Comparison of ENCODE assay signal across 8 cellular contexts in the genomic region with DNA sequence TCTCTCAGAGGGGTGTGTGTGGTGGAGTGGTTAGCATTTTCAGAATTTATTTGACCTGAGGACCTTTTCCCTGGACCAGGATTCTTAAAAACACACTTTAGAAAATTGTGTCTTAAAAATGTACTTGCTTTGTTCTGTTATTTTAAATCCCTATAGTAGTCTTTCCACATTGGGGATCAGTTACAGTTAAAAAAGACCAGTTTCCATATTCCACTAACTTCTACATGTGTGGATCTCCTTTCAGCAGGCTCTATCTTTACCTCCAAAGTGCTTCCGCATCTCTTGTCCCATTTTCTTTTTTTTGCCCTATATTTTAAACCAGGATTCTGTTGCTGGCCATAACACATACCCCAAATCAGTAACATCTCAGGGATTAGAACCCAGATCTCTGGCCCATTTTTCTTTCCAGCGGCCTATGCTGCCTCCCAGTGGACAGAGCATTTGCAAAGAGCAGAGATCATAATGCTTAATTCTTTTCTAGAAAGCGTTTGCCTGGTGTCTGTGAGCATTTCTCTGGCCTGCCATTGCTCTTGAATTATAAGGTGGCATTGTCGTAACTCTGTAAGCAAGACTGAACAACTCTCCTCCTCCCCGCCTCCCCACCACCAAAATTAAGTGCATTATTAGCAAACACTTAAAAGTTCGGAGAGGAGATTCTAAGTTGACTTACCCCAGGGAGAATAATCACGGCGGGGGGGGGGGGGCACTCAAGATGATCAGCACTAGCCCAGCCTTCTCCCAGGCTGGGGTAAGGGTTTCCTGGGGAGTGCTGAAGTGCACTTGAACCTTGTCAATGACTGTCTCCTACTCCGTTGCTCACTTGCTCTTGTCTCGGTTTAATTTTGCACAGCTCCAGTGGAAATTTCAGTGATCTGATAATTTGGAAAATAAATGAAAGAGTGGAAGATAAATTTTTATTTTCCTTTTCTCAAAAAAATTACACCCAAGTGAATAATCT. TPM values are rescaled to one million over a fixed set of nuclear protein-coding genes. Genes with fewer than 3 reads are reported as not detected.
DNase-seq lines count a peak whose midpoint lies in the region; ATAC-seq and TF ChIP-seq lines count a peak whose summit lies in the region.

No MANE protein-coding gene starts in this region.

- no peak overlapping the region for H3K4me3 ChIP-seq in right atrium auricular region
- H3K4me3 ChIP-seq in RWPE2 (ENCODE audit: severe bottlenecking): no peak overlapping the region

- ATAC-seq in left cardiac atrium: no peak
- ATAC-seq in RWPE2 (ENCODE audit: low read depth): no peak
- ATAC-seq in GM21381 (IDR thresholded peaks at IDR 0.05; ENCODE audit: unreplicated experiment): no peak
- no peak for ATAC-seq in GM18873 (IDR thresholded peaks at IDR 0.05; ENCODE audit: low FRiP score, unreplicated experiment)
- ATAC-seq in stimulated activated naive B cell treated with anti-CD40 and anti-IgM and Interleukin-4, amounts not matched to agents 10 μg/mL and 1 μg/mL and 100 μg/mL, for 72 hours (replicated peaks): no peak

- intact Hi-C loops in left cardiac atrium (cut with DNase I): loop anchor here (5.0 to 10.0 kb wide), 2 partner anchors 56 to 167 kb away; no protein-coding TSS in a partner anchor

- no peaks in the 10 kb centered on the region for H3K27me3 ChIP-seq in right atrium auricular region
- no peaks in the 10 kb centered on the region for H3K27me3 ChIP-seq in RWPE2 (ENCODE audit: insufficient read depth, poor library complexity, severe bottlenecking)

- H3K27me3 Mint-ChIP-seq in stimulated activated naive B cell treated with anti-CD40 and anti-IgM and Interleukin-4, amounts not matched to agents 10 μg/mL and 1 μg/mL and 100 μg/mL, for 72 hours: no peaks in the 10 kb centered on the region

- DNase-seq in right atrium auricular region (ENCODE audit: low spot score) (no peak), left cardiac atrium (no peak), RWPE2 (ENCODE audit: low spot score) (no peak), iPS DF 4.7 (ENCODE audit: extremely low read depth, low spot score) (peak; percentile 28), iPS-NIHi11 (ENCODE audit: low spot score) (no peak)
- no peak for DNase-seq in stimulated activated naive B cell treated with anti-CD40 and anti-IgM and Interleukin-4, amounts not matched to agents 10 μg/mL and 1 μg/mL and 100 μg/mL, for 72 hours

- TF ChIP-seq CTCF in right atrium auricular region (IDR thresholded peaks at IDR 0.05) (peak; percentile 34 to 65), RWPE2 (IDR thresholded peaks at IDR 0.05; ENCODE audit: poor library complexity, severe bottlenecking) (peak; percentile 57)

- H3K9me3 Mint-ChIP-seq in stimulated activated naive B cell treated with anti-CD40 and anti-IgM and Interleukin-4, amounts not matched to agents 10 μg/mL and 1 μg/mL and 100 μg/mL, for 72 hours: no peaks in the 10 kb centered on the region

- no peak overlapping the region for H3K4me3 Mint-ChIP-seq in stimulated activated naive B cell treated with anti-CD40 and anti-IgM and Interleukin-4, amounts not matched to agents 10 μg/mL and 1 μg/mL and 100 μg/mL, for 72 hours

- H3K9me3 ChIP-seq in right atrium auricular region: no peaks in the 10 kb centered on the region
- H3K9me3 ChIP-seq in RWPE2 (ENCODE audit: severe bottlenecking): no peaks in the 10 kb centered on the region

- H3K36me3 Mint-ChIP-seq in stimulated activated naive B cell treated with anti-CD40 and anti-IgM and Interleukin-4, amounts not matched to agents 10 μg/mL and 1 μg/mL and 100 μg/mL, for 72 hours: no peaks in the 10 kb centered on the region

- peak overlapping the region in 1 of 2 donors; percentile 91 for H3K27ac ChIP-seq in right atrium auricular region
- no peak overlapping the region for H3K27ac ChIP-seq in RWPE2 (ENCODE audit: poor library complexity, severe bottlenecking)

- H3K36me3 ChIP-seq in right atrium auricular region (no peaks in the 10 kb centered on the region), RWPE2 (ENCODE audit: low read depth) (no peaks in the 10 kb centered on the region)

- H3K4me1 ChIP-seq in right atrium auricular region (peaks cover 0 to 79% of the 10 kb centered on the region in 2 donors), RWPE2 (ENCODE audit: insufficient read depth, poor library complexity, severe bottlenecking) (peaks cover 9% of the 10 kb centered on the region)

- H3K4me1 Mint-ChIP-seq in stimulated activated naive B cell treated with anti-CD40 and anti-IgM and Interleukin-4, amounts not matched to agents 10 μg/mL and 1 μg/mL and 100 μg/mL, for 72 hours: no peaks in the 10 kb centered on the region

- no peak overlapping the region for H3K27ac Mint-ChIP-seq in stimulated activated naive B cell treated with anti-CD40 and anti-IgM and Interleukin-4, amounts not matched to agents 10 μg/mL and 1 μg/mL and 100 μg/mL, for 72 hours

RNA-seq across cellular contexts. Expression of gene PBX1, which starts 58.9 kb away (rescaled TPM):
- total RNA-seq in right atrium auricular region (10 to 100 TPM; 33.3 to 37.4 TPM), left cardiac atrium (10 to 100 TPM; 64.7 to 75.0 TPM)
